In genomic region chr3:143464850-143465249, GRCh38 we compare ENCODE assay signal across 13 cellular contexts.
A peak's percentile ranks its signal among the peaks of the same experiment; 100 is the strongest.
DNase-seq lines count a peak whose midpoint lies in the region; TF ChIP-seq lines count a peak whose summit lies in the region.
"Had no signal": no experiment of that assay in that cellular context is flagged by ENCODE, and none has a peak within 500 bp of the region (broad histone marks: within the 10 kb centered on the region; RNA-seq: fewer than 3 reads in every experiment).

No MANE protein-coding gene starts in this region.

- no peak overlapping the region for H3K4me2 ChIP-seq in trophoblast cell (ENCODE audit: low read length)

- H3K79me2 ChIP-seq in trophoblast cell (ENCODE audit: control insufficient read depth, insufficient read depth, low read length, poor library complexity) = no peaks in the 10 kb centered on the region

- H3K27me3 ChIP-seq in breast epithelium (no peaks in the 10 kb centered on the region), brain microvascular endothelial cell (replicated peaks) (no peaks in the 10 kb centered on the region), endodermal cell (ENCODE audit: control insufficient read depth, insufficient read depth, low read length, poor library complexity, severe bottlenecking) (no peaks in the 10 kb centered on the region), trophoblast cell (ENCODE audit: insufficient read depth, low read length) (no peaks in the 10 kb centered on the region)

- H2AFZ ChIP-seq in trophoblast cell (ENCODE audit: insufficient read depth, low read length, poor library complexity) = no peak overlapping the region

- H3K27ac Mint-ChIP-seq in MCF 10A (ENCODE audit: low read depth, unreplicated experiment) (peak overlapping the region; percentile 3), endodermal cell (no peak overlapping the region)
- H3K27ac Mint-ChIP-seq: activated naive CD4-positive, alpha-beta T cell treated with anti-CD3 and anti-CD28 coated beads, Interleukin-2, amount 50 U/mL, for 24 hours had no signal

- H3K79me1 ChIP-seq in trophoblast cell (ENCODE audit: low read length) = no peaks in the 10 kb centered on the region

- peaks cover 13% of the 10 kb centered on the region for H3K4me1 Mint-ChIP-seq in MCF 10A (ENCODE audit: insufficient read depth, unreplicated experiment)
- H3K4me1 Mint-ChIP-seq in endodermal cell = no peaks in the 10 kb centered on the region
- H3K4me1 Mint-ChIP-seq: activated naive CD4-positive, alpha-beta T cell treated with anti-CD3 and anti-CD28 coated beads, Interleukin-2, amount 50 U/mL, for 24 hours had no signal

- H3K27me3 Mint-ChIP-seq in MCF 10A (ENCODE audit: insufficient read depth, unreplicated experiment) (no peaks in the 10 kb centered on the region), endodermal cell (ENCODE audit: insufficient read depth) (no peaks in the 10 kb centered on the region)
- H3K27me3 Mint-ChIP-seq: activated naive CD4-positive, alpha-beta T cell treated with anti-CD3 and anti-CD28 coated beads, Interleukin-2, amount 50 U/mL, for 24 hours; naive B cell had no signal

- no peaks in the 10 kb centered on the region for H3K4me1 ChIP-seq in breast epithelium
- H3K4me1 ChIP-seq in endodermal cell (ENCODE audit: control insufficient read depth, insufficient read depth, low read length) = no peaks in the 10 kb centered on the region
- no peaks in the 10 kb centered on the region for H3K4me1 ChIP-seq in trophoblast cell (ENCODE audit: control insufficient read depth in 1 of 2, insufficient read depth in 2 of 2, low read length in 2 of 2)

- BruUV-seq in MCF 10A (replicated peaks; lab: Mats Ljungman, UMichigan) = no TSS peak

- TF ChIP-seq POLR2A in breast epithelium (IDR thresholded peaks at IDR 0.05) = no peak

- H2BK12ac ChIP-seq in trophoblast cell (ENCODE audit: low read length) = no peak overlapping the region

- no peak overlapping the region for H2BK120ac ChIP-seq in trophoblast cell (ENCODE audit: insufficient read depth, low read length, poor library complexity)

- TF ChIP-seq CTCF in MCF 10A (IDR thresholded peaks at IDR 0.05; ENCODE audit: unreplicated experiment) (no peak), breast epithelium (IDR thresholded peaks at IDR 0.05) (no peak), brain microvascular endothelial cell (IDR thresholded peaks at IDR 0.05; ENCODE audit: low read depth, low read length, missing control alignments) (no peak), endodermal cell (conservative IDR thresholded peaks at IDR 0.05) (no peak)

- 84 to 94% methylated on average over 2 of the region's 2 CpGs for WGBS in endodermal cell (ENCODE audit: insufficient coverage in 1 of 2, insufficient read length in 1 of 2), 2 experiments
- no CpG with 5 or more reads among the region's 2 CpGs for WGBS in trophoblast cell (ENCODE audit: extremely low coverage, insufficient coverage, insufficient read length)

- DNase-seq in MCF 10A (ENCODE audit: unreplicated experiment) = peak; percentile 67
- DNase-seq in breast epithelium (ENCODE audit: low spot score in 2 of 2) = no peak
- DNase-seq in HK-2 (ENCODE audit: unreplicated experiment) = peak; percentile 94
- DNase-seq in brain microvascular endothelial cell = peak; percentile 29
- DNase-seq in stromal cell of bone marrow (ENCODE audit: low read depth) = peak; percentile 37
- no peak for DNase-seq in endodermal cell
- no peak for DNase-seq in trophoblast cell
- DNase-seq in activated T-cell treated with anti-CD3 and anti-CD28 coated beads for 4 hours = no peak
- DNase-seq: H7, naive B cell, NCI-H187 had no signal

- H3K4me3 ChIP-seq in breast epithelium (no peak overlapping the region), brain microvascular endothelial cell (ENCODE audit: low read depth, low read length) (no peak overlapping the region), endodermal cell (ENCODE audit: low read length) (no peak overlapping the region), trophoblast cell (ENCODE audit: low read depth, low read length) (no peak overlapping the region)

- CTCF ChIA-PET in MCF 10A (lab: Yijun Ruan, JAX) = no interaction called here

- H3K36me3 ChIP-seq in breast epithelium = no peaks in the 10 kb centered on the region
- no peaks in the 10 kb centered on the region for H3K36me3 ChIP-seq in brain microvascular endothelial cell (replicated peaks)
- no peaks in the 10 kb centered on the region for H3K36me3 ChIP-seq in endodermal cell (ENCODE audit: control insufficient read depth, insufficient read depth, low read length)
- H3K36me3 ChIP-seq in trophoblast cell (ENCODE audit: control insufficient read depth in 1 of 2, insufficient read depth in 2 of 2, low read length in 2 of 2) = no peaks in the 10 kb centered on the region

- H4K12ac ChIP-seq in trophoblast cell (ENCODE audit: low read depth, low read length) = no peak overlapping the region

- H3K9me3 ChIP-seq in breast epithelium (no peaks in the 10 kb centered on the region), endodermal cell (ENCODE audit: control insufficient read depth, low read length) (no peaks in the 10 kb centered on the region), trophoblast cell (ENCODE audit: insufficient read depth, low read depth, low read length) (no peaks in the 10 kb centered on the region)

- H3K18ac ChIP-seq in trophoblast cell (ENCODE audit: low read length) = no peak overlapping the region

- H3K36me3 Mint-ChIP-seq in MCF 10A (ENCODE audit: insufficient read depth, unreplicated experiment) = no peaks in the 10 kb centered on the region
- H3K36me3 Mint-ChIP-seq in endodermal cell (ENCODE audit: low read depth) = no peaks in the 10 kb centered on the region

- no peak overlapping the region for H3K14ac ChIP-seq in trophoblast cell (ENCODE audit: low read length)

- no peak overlapping the region for H3K9ac ChIP-seq in endodermal cell (ENCODE audit: extremely low read depth, low read length, poor library complexity, severe bottlenecking)
- no peak overlapping the region for H3K9ac ChIP-seq in trophoblast cell (ENCODE audit: low read length)

- POLR2A ChIA-PET in MCF 10A (lab: Yijun Ruan, JAX) = no interaction called here

- no peak overlapping the region for H4K8ac ChIP-seq in trophoblast cell (ENCODE audit: low read depth, low read length)

- H3K4me3 Mint-ChIP-seq in MCF 10A (ENCODE audit: unreplicated experiment) (no peak overlapping the region), endodermal cell (no peak overlapping the region)
- H3K4me3 Mint-ChIP-seq: activated naive CD4-positive, alpha-beta T cell treated with anti-CD3 and anti-CD28 coated beads, Interleukin-2, amount 50 U/mL, for 24 hours; naive B cell had no signal

- in situ Hi-C loops in brain microvascular endothelial cell (cut with HindIII; ENCODE audit: low pct_ligation_motif_present, low sequenced_read_pairs) = no loop called here

- intact Hi-C loops in MCF 10A (cut with micrococcal nuclease) (no loop called here), breast epithelium (cut with DNase I; ENCODE audit: low total_unique reads) (no loop called here)

- H3K4ac ChIP-seq in trophoblast cell (ENCODE audit: low read depth, low read length) = no peak overlapping the region

- no peak overlapping the region for H3K23ac ChIP-seq in trophoblast cell (ENCODE audit: low read length)

- no peak overlapping the region for H2AK5ac ChIP-seq in trophoblast cell (ENCODE audit: low read length)

- H3K27ac ChIP-seq in breast epithelium = no peak overlapping the region
- no peak overlapping the region for H3K27ac ChIP-seq in brain microvascular endothelial cell
- H3K27ac ChIP-seq in endodermal cell (ENCODE audit: low read depth, low read length) = no peak overlapping the region
- no peak overlapping the region for H3K27ac ChIP-seq in trophoblast cell (ENCODE audit: low read depth, low read length)
- H3K27ac ChIP-seq: HL-60 had no signal

- H4K91ac ChIP-seq in trophoblast cell (ENCODE audit: low read depth, low read length) = no peak overlapping the region

- H3K9me3 Mint-ChIP-seq in MCF 10A (ENCODE audit: unreplicated experiment) = no peaks in the 10 kb centered on the region
- H3K9me3 Mint-ChIP-seq in endodermal cell = no peaks in the 10 kb centered on the region
- H3K9me3 Mint-ChIP-seq: activated naive CD4-positive, alpha-beta T cell treated with anti-CD3 and anti-CD28 coated beads, Interleukin-2, amount 50 U/mL, for 24 hours; naive B cell had no signal

- H2BK5ac ChIP-seq in trophoblast cell (ENCODE audit: low read depth, low read length, poor library complexity) = no peak overlapping the region

Comparison
In these comparisons a context has a peak if more than half of its experiments do, and no peak if none do; other contexts are left out.
1. DNase-seq: peak in MCF 10A (single experiment), HK-2 (single experiment), brain microvascular endothelial cell (single experiment) and stromal cell of bone marrow (single experiment); none in breast epithelium (0 of 2), endodermal cell (single experiment), trophoblast cell (0 of 2) and activated T-cell treated with anti-CD3 and anti-CD28 coated beads for 4 hours (single experiment).